ENCODE assay signal across 12 cellular contexts in genomic region chr6:47741807-47742206, GRCh38. TPM values are rescaled to one million over a fixed set of nuclear protein-coding genes. Genes with fewer than 3 reads are reported as not detected.
A peak's percentile ranks its signal among the peaks of the same experiment; 100 is the strongest.
DNase-seq lines count a peak whose midpoint lies in the region; ATAC-seq and TF ChIP-seq lines count a peak whose summit lies in the region.
"Had no signal": no experiment of that assay in that cellular context is flagged by ENCODE, and none has a peak within 500 bp of the region (broad histone marks: within the 10 kb centered on the region; RNA-seq: fewer than 3 reads in every experiment).

No MANE protein-coding gene starts in this region.

- no peaks in the 10 kb centered on the region for H3K27me3 ChIP-seq in Panc1 (ENCODE audit: control insufficient read depth, insufficient read depth, low read length)
- no peaks in the 10 kb centered on the region for H3K27me3 ChIP-seq in left ventricle myocardium inferior (ENCODE audit: low read depth)

- POLR2A ChIA-PET in Panc1 (lab: Charles Lee), result no interaction called here

- CTCF ChIA-PET in Panc1 (lab: Charles Lee), result interaction anchor here (0.9 kb wide), 1 partner anchor 110 kb away, joined by 3 read pairs; no protein-coding TSS in a partner anchor

- intact Hi-C loops in Panc1 (cut with micrococcal nuclease; ENCODE audit: unreplicated experiment), result no loop called here
- intact Hi-C loops in left ventricle myocardium inferior (cut with micrococcal nuclease), result no loop called here

- H3K36me3 ChIP-seq in Panc1 (ENCODE audit: control insufficient read depth, insufficient read depth, low read length) (no peaks in the 10 kb centered on the region), left ventricle myocardium inferior (no peaks in the 10 kb centered on the region)

- H3K27ac ChIP-seq in Panc1 (ENCODE audit: low read length) (no peak overlapping the region), left ventricle myocardium inferior (replicated peaks) (peak overlapping the region; percentile 69)

- TF ChIP-seq CTCF in Panc1 (IDR thresholded peaks at IDR 0.05) (no peak), left ventricle myocardium inferior (IDR thresholded peaks at IDR 0.05; ENCODE audit: borderline replicate concordance) (no peak)

- H3K4me1 ChIP-seq in Panc1 (ENCODE audit: control insufficient read depth, insufficient read depth, low read length) (no peaks in the 10 kb centered on the region), left ventricle myocardium inferior (peaks cover 22% of the 10 kb centered on the region)

- DNase-seq in Caki2 (ENCODE audit: low read depth), result peak; percentile 65
- peak; percentile 74 for DNase-seq in Panc1 (ENCODE audit: low read depth, low spot score)
- DNase-seq in left ventricle myocardium inferior, result no peak
- no peak for DNase-seq in SKM-1 treated with dmso at 0.1 percent for 144 hours (lab: John Stamatoyannopoulos, UW; ENCODE audit: unreplicated experiment)
- DNase-seq in NCI-H82 treated with DMSO at 0.1 percent for 48 hours (lab: John Stamatoyannopoulos, UW; ENCODE audit: unreplicated experiment), result no peak
- DNase-seq in stimulated activated CD4-positive, alpha-beta T cell treated with anti-CD3 and anti-CD28 coated beads, Interleukin-4, amount 100 ng/mL, for 1 hour, result no peak
- DNase-seq: DMS 273 treated with DMSO at 0.1 percent for 48 hours, NCI-H1105 treated with DMSO at 0.1 percent for 48 hours had no signal

- ATAC-seq in GM21390 (IDR thresholded peaks at IDR 0.05; ENCODE audit: unreplicated experiment) (peak; percentile 55), Panc1 (peak; percentile 83), HG03460 (IDR thresholded peaks at IDR 0.05; ENCODE audit: unreplicated experiment) (no peak)
- ATAC-seq: stimulated activated memory B cell treated with anti-CD40 and anti-IgM and Interleukin-4, amounts not matched to agents 10 μg/mL and 1 μg/mL and 100 μg/mL, for 72 hours had no signal

- H3K9me3 ChIP-seq in Panc1 (ENCODE audit: control insufficient read depth, insufficient read depth, low read depth, low read length) (no peaks in the 10 kb centered on the region), left ventricle myocardium inferior (replicated peaks) (peaks cover 12% of the 10 kb centered on the region)

- BruUV-seq in Panc1 (replicated peaks; lab: Mats Ljungman, UMichigan), result no TSS peak

- H3K4me3 ChIP-seq in Panc1 (ENCODE audit: low read depth in 2 of 2, low read length in 2 of 2) (no peak overlapping the region), left ventricle myocardium inferior (no peak overlapping the region)

- in situ Hi-C loops in Caki2 (cut with HindIII; ENCODE audit: low pct_unique_long_range_greater_than_20kb, low sequenced_read_pairs), result no loop called here
- in situ Hi-C loops in Panc1 (cut with HindIII; ENCODE audit: low pct_unique_long_range_greater_than_20kb, low sequenced_read_pairs), result no loop called here

RNA-seq across cellular contexts. Expression of gene OPN5, which starts 40.0 kb away (rescaled TPM):
- total RNA-seq in Caki2 (2014; rRNA removed; shearing (Covaris generic); ENCODE audit: low replicate concordance), result not detected in 2 replicates
- total RNA-seq in Panc1 (2021; ENCODE audit: unreplicated experiment), result not detected
- polyA plus RNA-seq in Panc1 (2012; ENCODE audit: insufficient read length), result not detected
- not detected for total RNA-seq in left ventricle myocardium inferior
- polyA plus RNA-seq: esophagus had no signal

RNA-seq across cellular contexts. Expression of gene ADGRF4, which starts 43.4 kb away (rescaled TPM):
- 3.9 and 6.5 TPM in 2 replicates for total RNA-seq in Caki2 (2014; rRNA removed; shearing (Covaris generic); ENCODE audit: low replicate concordance)
- total RNA-seq in Panc1 (2021; ENCODE audit: unreplicated experiment) (0.10 TPM), left ventricle myocardium inferior (not detected)
- not detected for polyA plus RNA-seq in Panc1 (2012; ENCODE audit: insufficient read length)

Comparison
In these comparisons a context has a peak if more than half of its experiments do, and no peak if none do; other contexts are left out.
1. DNase-seq: peak in Caki2 (single experiment) and Panc1 (single experiment); none in left ventricle myocardium inferior (single experiment), SKM-1 treated with dmso at 0.1 percent for 144 hours (single experiment), NCI-H82 treated with DMSO at 0.1 percent for 48 hours (single experiment) and stimulated activated CD4-positive, alpha-beta T cell treated with anti-CD3 and anti-CD28 coated beads, Interleukin-4, amount 100 ng/mL, for 1 hour (single experiment).